Comparison of ENCODE assay signal across 15 cellular contexts in genomic region chr7:17444673-17445072, GRCh38.
A peak's percentile ranks its signal among the peaks of the same experiment; 100 is the strongest.
DNase-seq lines count a peak whose midpoint lies in the region; ATAC-seq, FAIRE-seq and TF ChIP-seq lines count a peak whose summit lies in the region.
"Had no signal": no experiment of that assay in that cellular context is flagged by ENCODE, and none has a peak within 500 bp of the region (broad histone marks: within the 10 kb centered on the region; RNA-seq: fewer than 3 reads in every experiment).

No MANE protein-coding gene starts in this region.

- DNase-seq in Calu3 (peak; percentile 53), NCI-H226 (peak; percentile 88), dermis microvascular lymphatic vessel endothelial cell (ENCODE audit: low read depth in 2 of 2) (peak; percentile 79 to 95), HepG2 (ENCODE audit: low spot score) (no peak), lower lobe of right lung (no peak), AG08395 (ENCODE audit: low spot score) (no peak)
- DNase-seq in stimulated activated CD4-positive, alpha-beta T cell treated with anti-CD3 and anti-CD28 coated beads, Interleukin-12 subunit alpha, Interleukin-12 subunit beta, amount 100 ng/mL, for 4 hours = no peak
- DNase-seq: C1 segment of cervical spinal cord; effector memory CD4-positive, alpha-beta T cell; NCI-H1417; NK-92 treated with Interleukin-12 subunit alpha and Interleukin-12 subunit beta, amount 100 ng/mL, for 24 hours; thyroid gland had no signal

- intact Hi-C loops in Calu3 (cut with micrococcal nuclease; ENCODE audit: unreplicated experiment) (loop anchor here (2.0 to 5.0 kb wide), 2 partner anchors 63 to 78 kb away; no protein-coding TSS in a partner anchor), HepG2 (cut with micrococcal nuclease; ENCODE audit: unreplicated experiment) (no loop called here), lower lobe of right lung (cut with DNase I) (no loop called here)

- TF ChIP-seq EP300 in HepG2 (IDR thresholded peaks at IDR 0.05; ENCODE audit: low read depth in 2 of 2, low read length in 2 of 2) (no peak), HepG2 (CRISPR knock-in tag; IDR thresholded peaks at IDR 0.05; ENCODE audit: borderline replicate concordance) (no peak)

- H3K4me2 ChIP-seq in HepG2 (ENCODE audit: low read depth, low read length) = no peak overlapping the region

- BruUV-seq in Calu3 (replicated peaks; lab: Mats Ljungman, UMichigan) (no TSS peak), HepG2 (replicated peaks; lab: Mats Ljungman, UMichigan) (no TSS peak)

- H2AFZ ChIP-seq in HepG2 (ENCODE audit: low read length) = no peak overlapping the region
- H2AFZ ChIP-seq: parathyroid adenoma had no signal

- POLR2A ChIA-PET in HepG2 (lab: Yijun Ruan, JAX) = no interaction called here

- no peak for FAIRE-seq in HepG2 (lab: Jason Lieb, UNC)

- TF ChIP-seq CTCF in Calu3 (IDR thresholded peaks at IDR 0.05; ENCODE audit: unreplicated experiment) (no peak), HepG2 (CRISPR knock-in tag; IDR thresholded peaks at IDR 0.05) (no peak), lower lobe of right lung (IDR thresholded peaks at IDR 0.05) (no peak)

- peaks cover 3% of the 10 kb centered on the region for H3K36me3 Mint-ChIP-seq in Calu3 (ENCODE audit: insufficient read depth, unreplicated experiment)

- no peaks in the 10 kb centered on the region for H3K36me3 ChIP-seq in HepG2 (replicated peaks in 1 of 2; ENCODE audit: control insufficient read depth in 1 of 2, insufficient read depth in 2 of 2, low read length in 2 of 2)
- no peaks in the 10 kb centered on the region for H3K36me3 ChIP-seq in lower lobe of right lung
- H3K36me3 ChIP-seq: thyroid gland had no signal

- H3K4me1 ChIP-seq in HepG2 (ENCODE audit: insufficient read depth, low read length) = no peaks in the 10 kb centered on the region
- no peaks in the 10 kb centered on the region for H3K4me1 ChIP-seq in lower lobe of right lung
- H3K4me1 ChIP-seq: parathyroid adenoma had no signal

- WGBS in HepG2 (ENCODE audit: low lambda C conversion rate) = 0% methylated on average over 1 of the region's 1 CpG

- H3K4me3 ChIP-seq in HepG2 (replicated peaks in 1 of 3; ENCODE audit: insufficient read depth in 1 of 3, low read depth in 2 of 3, low read length in 3 of 3) (no peak overlapping the region), lower lobe of right lung (no peak overlapping the region)
- H3K4me3 ChIP-seq: thyroid gland had no signal

- no peak; the same call in 2 of the 3 replicates for ATAC-seq in HepG2
- no peak for ATAC-seq in lower lobe of right lung
- ATAC-seq in HG03565 (IDR thresholded peaks at IDR 0.05; ENCODE audit: unreplicated experiment) = no peak

- in situ Hi-C loops in HepG2 (cut with HindIII; ENCODE audit: extremely low pct_ligation_motif_present, low pct_unique_long_range_greater_than_20kb) = no loop called here

- CTCF ChIA-PET in Calu3 (lab: Charles Lee) = interaction anchor here (0.6 to 0.7 kb wide), 2 partner anchors 29 to 880 kb away, joined by 3 read pairs; no protein-coding TSS in a partner anchor
- CTCF ChIA-PET in HepG2 (lab: Yijun Ruan, JAX; ENCODE audit: low intra/inter-chr PET ratio, low total read pairs) = no interaction called here

- no peaks in the 10 kb centered on the region for H4K20me1 ChIP-seq in HepG2 (ENCODE audit: insufficient read depth, low read length)

- TF ChIP-seq RAD21 in HepG2 (CRISPR knock-in tag; IDR thresholded peaks at IDR 0.05) = no peak

- peak overlapping the region; percentile 74 for H3K27ac Mint-ChIP-seq in Calu3 (ENCODE audit: unreplicated experiment)
- H3K27ac Mint-ChIP-seq: activated naive CD8-positive, alpha-beta T cell had no signal

- H3K27ac ChIP-seq in HepG2 (ENCODE audit: extremely low read length, insufficient read depth, low read length) = no peak overlapping the region
- no peak overlapping the region for H3K27ac ChIP-seq in lower lobe of right lung
- H3K27ac ChIP-seq: parathyroid adenoma, thyroid gland had no signal

- no peaks in the 10 kb centered on the region for H3K27me3 Mint-ChIP-seq in Calu3 (ENCODE audit: unreplicated experiment)

- H3K27me3 ChIP-seq in HepG2 (ENCODE audit: control insufficient read depth in 1 of 2, insufficient read depth in 2 of 2, low read length in 2 of 2) = no peaks in the 10 kb centered on the region
- H3K27me3 ChIP-seq in lower lobe of right lung (ENCODE audit: low read depth) = no peaks in the 10 kb centered on the region
- H3K27me3 ChIP-seq: thyroid gland had no signal

- H3K4me3 Mint-ChIP-seq in Calu3 (ENCODE audit: low read depth, unreplicated experiment) = peak overlapping the region; percentile 20
- H3K4me3 Mint-ChIP-seq: activated naive CD8-positive, alpha-beta T cell had no signal

- no peaks in the 10 kb centered on the region for H3K79me2 ChIP-seq in HepG2 (ENCODE audit: insufficient read depth, low read length)
- H3K79me2 ChIP-seq: parathyroid adenoma had no signal

- no peak overlapping the region for H3K9ac ChIP-seq in HepG2 (ENCODE audit: insufficient read depth, low read depth, low read length)
- H3K9ac ChIP-seq: parathyroid adenoma had no signal

- peaks cover 71% of the 10 kb centered on the region for H3K4me1 Mint-ChIP-seq in Calu3 (ENCODE audit: low read depth, unreplicated experiment)

- TF ChIP-seq POLR2A in HepG2 (IDR thresholded peaks at IDR 0.05; ENCODE audit: insufficient read depth in 1 of 2, low read depth in 2 of 2, low read length in 2 of 2) = no peak

- H3K9me3 ChIP-seq in HepG2 (ENCODE audit: low read length) = peaks cover 26% of the 10 kb centered on the region
- H3K9me3 ChIP-seq in lower lobe of right lung = peaks cover 6% of the 10 kb centered on the region
- H3K9me3 ChIP-seq: thyroid gland had no signal

- peaks cover 16% of the 10 kb centered on the region for H3K9me3 Mint-ChIP-seq in Calu3 (ENCODE audit: low read depth, unreplicated experiment)

TF ChIP-seq in HepG2, 621 proteins besides CTCF, POLR2A, EP300 and RAD21:
- TF ChIP-seq ZNF33A (CRISPR knock-in tag; IDR thresholded peaks at IDR 0.05; ENCODE audit: borderline replicate concordance) = no peak
- peak; percentile 38; the same call in 1 of the 2 replicates for TF ChIP-seq RARA (CRISPR knock-in tag; IDR thresholded peaks at IDR 0.05)
- TF ChIP-seq ZNF7 (CRISPR knock-in tag; IDR thresholded peaks at IDR 0.05) = peak; percentile 92
- TF ChIP-seq FOSL2 (CRISPR knock-in tag; IDR thresholded peaks at IDR 0.05) = peak; percentile 57; the same call in 1 of the 2 replicates
- no peak for TF ChIP-seq TAF15 (IDR thresholded peaks at IDR 0.05; ENCODE audit: low read depth, low read length, poor library complexity, severe bottlenecking)

Comparison
In these comparisons a context has a peak if more than half of its experiments do, and no peak if none do; other contexts are left out.
1. DNase-seq: peak in Calu3 (single experiment), NCI-H226 (single experiment) and dermis microvascular lymphatic vessel endothelial cell (2 of 2); none in HepG2 (single experiment), lower lobe of right lung (single experiment), AG08395 (single experiment) and stimulated activated CD4-positive, alpha-beta T cell treated with anti-CD3 and anti-CD28 coated beads, Interleukin-12 subunit alpha, Interleukin-12 subunit beta, amount 100 ng/mL, for 4 hours (single experiment).